9 cellular contexts compared by ENCODE assay signal in the genomic region with DNA sequence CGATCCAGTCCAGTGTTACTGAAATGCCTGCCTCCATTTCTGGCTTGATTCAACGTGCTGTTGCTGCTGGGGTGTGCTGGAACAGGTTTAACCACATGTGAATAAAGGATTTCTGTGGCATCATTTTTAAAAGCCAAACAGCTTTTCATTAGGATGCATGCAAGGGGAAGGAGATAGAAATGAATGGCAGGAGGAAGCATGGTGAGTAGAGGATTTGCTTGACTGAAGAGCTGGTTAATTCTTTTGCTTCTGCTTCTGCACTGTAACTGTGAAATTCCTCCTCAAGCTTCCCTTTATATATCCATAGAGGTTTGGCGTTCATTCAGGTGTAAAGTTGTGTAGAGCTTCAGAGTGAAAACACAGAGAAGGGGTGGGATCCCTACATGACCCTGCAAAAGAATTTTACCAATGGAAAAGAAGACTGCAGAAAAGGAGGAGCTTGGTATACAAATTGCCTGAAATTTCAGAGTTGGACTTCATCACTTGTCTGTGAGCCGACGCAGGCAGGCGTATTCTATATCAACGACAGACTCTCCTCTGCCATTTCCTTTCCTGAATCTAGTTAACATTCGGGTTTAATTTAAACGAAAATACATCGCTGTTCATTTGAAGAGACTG. TPM values are rescaled to one million over a fixed set of nuclear protein-coding genes. Genes with fewer than 3 reads are reported as not detected.
A peak's percentile ranks its signal among the peaks of the same experiment; 100 is the strongest.
DNase-seq lines count a peak whose midpoint lies in the region; ATAC-seq, FAIRE-seq and TF ChIP-seq lines count a peak whose summit lies in the region.
"Had no signal": no experiment of that assay in that cellular context is flagged by ENCODE, and none has a peak within 500 bp of the region (broad histone marks: within the 10 kb centered on the region; RNA-seq: fewer than 3 reads in every experiment).

A gene with protein sequence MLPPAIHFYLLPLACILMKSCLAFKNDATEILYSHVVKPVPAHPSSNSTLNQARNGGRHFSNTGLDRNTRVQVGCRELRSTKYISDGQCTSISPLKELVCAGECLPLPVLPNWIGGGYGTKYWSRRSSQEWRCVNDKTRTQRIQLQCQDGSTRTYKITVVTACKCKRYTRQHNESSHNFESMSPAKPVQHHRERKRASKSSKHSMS (minus strand): TSS at position 270 of the 618 bp plus-strand sequence. CDS start 70 bp downstream, at position 200.

- no peaks in the 10 kb centered on the region for H3K36me3 Mint-ChIP-seq in activated CD4-positive, alpha-beta memory T cell treated with anti-CD3 and anti-CD28 coated beads, Interleukin-2, amount 10 ng/mL, durations not matched to agents 7 days and 5 days (ENCODE audit: low read depth)

- TF ChIP-seq CTCF in pancreas (IDR thresholded peaks at IDR 0.05) (no peak), ascending aorta (IDR thresholded peaks at IDR 0.05) (no peak), GM13976 (IDR thresholded peaks at IDR 0.05; ENCODE audit: borderline replicate concordance, control extremely low read depth, extremely low read depth, insufficient read depth, missing control alignments) (no peak)

- H3K4me3 ChIP-seq in SJSA1: peak within 1 kb of the TSS; percentile 7
- H3K4me3 ChIP-seq in pancreas: peak within 1 kb of the TSS in 1 of 4 donors; percentile 6
- no peak within 1 kb of the TSS for H3K4me3 ChIP-seq in ascending aorta

- no peaks in the 10 kb centered on the region for H3K4me1 Mint-ChIP-seq in activated CD4-positive, alpha-beta memory T cell treated with anti-CD3 and anti-CD28 coated beads, Interleukin-2, amount 10 ng/mL, durations not matched to agents 7 days and 5 days

- WGBS in pancreas, 2 donors: 5% methylated on average over 10 of the region's 10 CpGs

- H3K9ac ChIP-seq in ES-I3 (ENCODE audit: low read depth, low read length): peak within 1 kb of the TSS; percentile 28; the same call in 1 of the 2 replicates

- in situ Hi-C loops in GM13976 (cut with MboI; ENCODE audit: low sequenced_read_pairs, unreplicated experiment): no loop called here

- FAIRE-seq in pancreas (lab: Jason Lieb, UNC): no peak

- intact Hi-C loops in pancreas (cut with DNase I) (no loop called here), ascending aorta (cut with DNase I) (no loop called here)

- CTCF ChIA-PET in activated CD4-positive, alpha-beta memory T cell treated with anti-CD3 and anti-CD28 coated beads, Interleukin-2, amount 10 ng/mL, durations not matched to agents 7 days and 5 days (lab: Charles Lee): interaction anchor here (1.3 kb wide), 1 partner anchor 99 kb away, joined by 3 read pairs; no protein-coding TSS in a partner anchor

- H3K27me3 ChIP-seq in SJSA1 (replicated peaks): no peaks in the 10 kb centered on the region
- H3K27me3 ChIP-seq in pancreas: no peaks in the 10 kb centered on the region
- H3K27me3 ChIP-seq in ascending aorta: no peaks in the 10 kb centered on the region

- ATAC-seq in pancreas: peak in 3 of 4 donors; percentile 47 to 66 (median 52)

- POLR2A ChIA-PET in activated CD4-positive, alpha-beta memory T cell treated with anti-CD3 and anti-CD28 coated beads, Interleukin-2, amount 10 ng/mL, durations not matched to agents 7 days and 5 days (lab: Charles Lee): no interaction called here

- DNase-seq in SJSA1 (ENCODE audit: low read depth in 1 of 2, low spot score in 2 of 2): peak in 1 of 2 experiments; percentile 46
- peak; percentile 10 for DNase-seq in fibroblast of the conjunctiva (ENCODE audit: low read depth)
- DNase-seq in pancreas: no peak
- DNase-seq in ascending aorta (ENCODE audit: low spot score in 2 of 2): no peak
- DNase-seq in UCSD-AML1 (lab: John Stamatoyannopoulos, UW; ENCODE audit: unreplicated experiment): no peak
- DNase-seq in GM13976 (ENCODE audit: low spot score): no peak
- no peak for DNase-seq in activated CD4-positive, alpha-beta memory T cell treated with anti-CD3 and anti-CD28 coated beads, Interleukin-2, amount 10 ng/mL, durations not matched to agents 7 days and 5 days
- DNase-seq: NCI-H187 had no signal

- H3K4me1 ChIP-seq in ES-I3 (ENCODE audit: insufficient read depth, low read length) (peaks cover 15% of the 10 kb centered on the region; the same call in 1 of the 2 replicates), SJSA1 (replicated peaks) (peaks cover 10% of the 10 kb centered on the region), pancreas (peaks cover 0 to 4% (median 0%) of the 10 kb centered on the region in 3 donors), ascending aorta (no peaks in the 10 kb centered on the region)

- no peak within 1 kb of the TSS for H3K27ac Mint-ChIP-seq in activated CD4-positive, alpha-beta memory T cell treated with anti-CD3 and anti-CD28 coated beads, Interleukin-2, amount 10 ng/mL, durations not matched to agents 7 days and 5 days

- no peaks in the 10 kb centered on the region for H3K9me3 ChIP-seq in ES-I3 (ENCODE audit: control insufficient read depth, insufficient read depth, low read length)
- no peaks in the 10 kb centered on the region for H3K9me3 ChIP-seq in SJSA1 (replicated peaks)
- H3K9me3 ChIP-seq in pancreas: no peaks in the 10 kb centered on the region
- H3K9me3 ChIP-seq in ascending aorta: no peaks in the 10 kb centered on the region

- H3K27me3 Mint-ChIP-seq in activated CD4-positive, alpha-beta memory T cell treated with anti-CD3 and anti-CD28 coated beads, Interleukin-2, amount 10 ng/mL, durations not matched to agents 7 days and 5 days: peaks cover 7% of the 10 kb centered on the region

- no peaks in the 10 kb centered on the region for H3K36me3 ChIP-seq in ES-I3 (ENCODE audit: insufficient read depth, low read length)
- H3K36me3 ChIP-seq in SJSA1: no peaks in the 10 kb centered on the region
- no peaks in the 10 kb centered on the region for H3K36me3 ChIP-seq in pancreas
- H3K36me3 ChIP-seq in ascending aorta: no peaks in the 10 kb centered on the region

- H3K27ac ChIP-seq in SJSA1 (peak within 1 kb of the TSS; percentile 0; the same call in 1 of the 2 replicates), pancreas (no peak within 1 kb of the TSS), ascending aorta (no peak within 1 kb of the TSS)

- no peak within 1 kb of the TSS for H3K4me3 Mint-ChIP-seq in activated CD4-positive, alpha-beta memory T cell treated with anti-CD3 and anti-CD28 coated beads, Interleukin-2, amount 10 ng/mL, durations not matched to agents 7 days and 5 days

- H3K9me3 Mint-ChIP-seq in activated CD4-positive, alpha-beta memory T cell treated with anti-CD3 and anti-CD28 coated beads, Interleukin-2, amount 10 ng/mL, durations not matched to agents 7 days and 5 days: no peaks in the 10 kb centered on the region

RNA-seq across cellular contexts. Expression of the gene that starts here (rescaled TPM):
- total RNA-seq in SJSA1 (2014; rRNA removed; shearing (Covaris generic)): 0.25 and 3.0 TPM in 2 replicates
- total RNA-seq in pancreas (under 1 TPM in 4 of 6 donors, not detected in 2; 0.12 to 0.25 (median 0.18) TPM), ascending aorta (not detected)
- 1 to 10 TPM in 1 of 2 donors, not detected in 1; 1.3 TPM for polyA plus RNA-seq in pancreas
- total RNA-seq in activated CD4-positive, alpha-beta memory T cell treated with anti-CD3 and anti-CD28 coated beads, Interleukin-2, amount 10 ng/mL, durations not matched to agents 7 days and 5 days: not detected
